ENCODE assay signal across 16 cellular contexts in genomic region chr3:78048698-78049097, GRCh38.
A peak's percentile ranks its signal among the peaks of the same experiment; 100 is the strongest.
DNase-seq lines count a peak whose midpoint lies in the region; ATAC-seq, FAIRE-seq and TF ChIP-seq lines count a peak whose summit lies in the region.
"Had no signal": no experiment of that assay in that cellular context is flagged by ENCODE, and none has a peak within 500 bp of the region (broad histone marks: within the 10 kb centered on the region; RNA-seq: fewer than 3 reads in every experiment).

No MANE protein-coding gene starts in this region.

- no peaks in the 10 kb centered on the region for H3K9me3 ChIP-seq in H1 (ENCODE audit: insufficient read depth in 2 of 2, low read depth in 1 of 2, low read length in 1 of 2)
- H3K9me3 ChIP-seq: BLaER1, uterus had no signal

- no peak overlapping the region for H2BK15ac ChIP-seq in H1 (ENCODE audit: low read length)

- H3K23me2 ChIP-seq in H1 (ENCODE audit: low read depth, low read length) = no peaks in the 10 kb centered on the region

- H4K5ac ChIP-seq in H1 (ENCODE audit: insufficient read length, low read depth, low read length) = no peak overlapping the region

- no peak overlapping the region for H4K91ac ChIP-seq in H1 (replicated peaks; ENCODE audit: insufficient read length, low read length)

- H3K27me3 ChIP-seq in H1 (replicated peaks in 1 of 4; ENCODE audit: control insufficient read depth in 3 of 4, extremely low read depth in 1 of 4, insufficient read depth in 3 of 4, low read length in 3 of 4) = no peaks in the 10 kb centered on the region
- H3K27me3 ChIP-seq: BLaER1, uterus had no signal

- CTCF ChIA-PET in H1 (lab: Charles Lee; ENCODE audit: partially characterized antibody) = interaction anchor here (0.6 kb wide), 1 partner anchor 28 kb away, joined by 3 read pairs; no protein-coding TSS in a partner anchor

- H3K4me2 ChIP-seq in H1 (ENCODE audit: insufficient read depth in 1 of 2, low read depth in 2 of 2, low read length in 2 of 2) = no peak overlapping the region
- H3K4me2 ChIP-seq: BLaER1 had no signal

- H3K36me3 ChIP-seq in H1 (ENCODE audit: control insufficient read depth in 2 of 4, insufficient read depth in 4 of 4, low read length in 3 of 4) = no peaks in the 10 kb centered on the region
- H3K36me3 ChIP-seq: BLaER1, uterus had no signal

- no peak overlapping the region for H2BK120ac ChIP-seq in H1 (replicated peaks; ENCODE audit: low read depth, low read length)

- H3K27ac ChIP-seq in H1 (ENCODE audit: low read depth, low read length) = no peak overlapping the region
- H3K27ac ChIP-seq: BLaER1, uterus had no signal

- ATAC-seq in GM21723 (IDR thresholded peaks at IDR 0.05; ENCODE audit: unreplicated experiment) = peak; percentile 71
- no peak for ATAC-seq in HG02970 (IDR thresholded peaks at IDR 0.05; ENCODE audit: low FRiP score, unreplicated experiment)

- peak; percentile 3 for DNase-seq in EL
- peak; percentile 30 for DNase-seq in NCI-H2107 treated with DMSO at 0.1 percent for 48 hours (lab: John Stamatoyannopoulos, UW; ENCODE audit: unreplicated experiment)
- no peak for DNase-seq in H1 (ENCODE audit: low read depth in 1 of 2, low spot score in 2 of 2)
- no peak for DNase-seq in NCI-H128 (lab: John Stamatoyannopoulos, UW; ENCODE audit: unreplicated experiment)
- DNase-seq in activated naive CD4-positive, alpha-beta T cell (lab: John Stamatoyannopoulos, UW) = no peak
- DNase-seq in NCI-H82 treated with DMSO at 0.1 percent for 48 hours (lab: John Stamatoyannopoulos, UW; ENCODE audit: unreplicated experiment) = no peak
- DNase-seq: activated gamma-delta T cell treated with Interleukin-2 at 50 U/mL for 16 hours; effector CD8-positive, alpha-beta T cell; NCI-H1436; NCI-H510A treated with DMSO at 0.1 percent for 48 hours; SHP77; stimulated activated naive CD4-positive, alpha-beta T cell; uterus had no signal

- TF ChIP-seq RAD21 in H1 (IDR thresholded peaks at IDR 0.05 in 1 of 2, conservative IDR thresholded peaks at IDR 0.05 in 1 of 2; ENCODE audit: low read depth in 2 of 2, low read length in 2 of 2) = no peak

- H3K56ac ChIP-seq in H1 (replicated peaks; ENCODE audit: insufficient read length, low read depth, low read length) = no peak overlapping the region

- H3K18ac ChIP-seq in H1 (ENCODE audit: extremely low read depth, low read length) = no peak overlapping the region

- H3K79me2 ChIP-seq in H1 (ENCODE audit: control insufficient read depth in 1 of 2, insufficient read depth in 2 of 2, low read length in 2 of 2) = no peaks in the 10 kb centered on the region

- 88% methylated on average over 3 of the region's 3 CpGs; no CpG with 5 or more reads in 1 of the 2 experiments for WGBS in H1 (ENCODE audit: extremely low coverage in 1 of 2, insufficient coverage in 1 of 2, insufficient read length in 1 of 2, insufficient replicate concordance in 2 of 2, low coverage in 1 of 2, low lambda C conversion rate in 2 of 2, missing lambda C conversion rate in 1 of 2), 2 experiments

- no peaks in the 10 kb centered on the region for H4K20me1 ChIP-seq in H1 (replicated peaks in 1 of 2; ENCODE audit: control insufficient read depth in 1 of 2, insufficient read depth in 2 of 2, low read length in 2 of 2)
- H4K20me1 ChIP-seq: BLaER1 had no signal

- H2AFZ ChIP-seq in H1 (ENCODE audit: low read length) = 0 out of 2 replicates have a peak overlapping the region, but pooled peaks have one; percentile 50

- H2BK5ac ChIP-seq in H1 (ENCODE audit: low read depth, low read length) = no peak overlapping the region

- H2AK5ac ChIP-seq in H1 (ENCODE audit: low read depth, low read length) = no peak overlapping the region

- POLR2A ChIA-PET in H1 (lab: Charles Lee; ENCODE audit: partially characterized antibody) = no interaction called here

- no peak for TF ChIP-seq CTCF in H1 (IDR thresholded peaks at IDR 0.05; ENCODE audit: control extremely low read depth in 1 of 3, insufficient read depth in 1 of 3, low read depth in 1 of 3, low read length in 3 of 3)

- no peak overlapping the region for H3K14ac ChIP-seq in H1 (ENCODE audit: insufficient read length)

- no peak for TF ChIP-seq POLR2A in H1 (IDR thresholded peaks at IDR 0.05; ENCODE audit: control extremely low read depth in 1 of 2, low read depth in 2 of 2, low read length in 2 of 2)

- no peak overlapping the region for H3K4ac ChIP-seq in H1 (replicated peaks; ENCODE audit: insufficient read length, low read depth, low read length)

- H3K4me1 ChIP-seq in H1 (replicated peaks in 1 of 4; ENCODE audit: control insufficient read depth in 3 of 4, insufficient read depth in 4 of 4, low read length in 3 of 4) = no peaks in the 10 kb centered on the region
- H3K4me1 ChIP-seq: BLaER1, uterus had no signal

- FAIRE-seq in H1 (lab: Jason Lieb, UNC) = no peak

- H4K8ac ChIP-seq in H1 (ENCODE audit: extremely low read depth, insufficient read depth, low read length) = no peak overlapping the region

- TF ChIP-seq EP300 in H1 (IDR thresholded peaks at IDR 0.05; ENCODE audit: borderline replicate concordance in 1 of 2, low read depth in 2 of 2, low read length in 2 of 2) = no peak

- H3K9ac ChIP-seq in H1 (replicated peaks in 1 of 4; ENCODE audit: extremely low read depth in 1 of 4, low read depth in 3 of 4, low read length in 3 of 4) = no peak overlapping the region
- H3K9ac ChIP-seq: BLaER1 had no signal

- no peaks in the 10 kb centered on the region for H3K79me1 ChIP-seq in H1 (ENCODE audit: low read depth, low read length)

- H2BK12ac ChIP-seq in H1 (ENCODE audit: low read depth, low read length) = no peak overlapping the region

- no peak overlapping the region for H2BK20ac ChIP-seq in H1 (ENCODE audit: low read length)

- no peak overlapping the region for H3K4me3 ChIP-seq in H1 (ENCODE audit: extremely low read depth in 1 of 4, insufficient read depth in 2 of 4, low read depth in 3 of 4, low read length in 4 of 4)
- H3K4me3 ChIP-seq: BLaER1, uterus had no signal

- no peak overlapping the region for H3K23ac ChIP-seq in H1 (ENCODE audit: insufficient read length)

TF ChIP-seq in H1, 55 proteins besides CTCF, POLR2A, EP300 and RAD21:
- TF ChIP-seq USF2 (IDR thresholded peaks at IDR 0.05; ENCODE audit: low read length) (no peak), SRF (IDR thresholded peaks at IDR 0.05; ENCODE audit: low read depth, low read length) (no peak), RBBP5 (IDR thresholded peaks at IDR 0.05; ENCODE audit: borderline replicate concordance, low read depth, low read length) (no peak), JUN (IDR thresholded peaks at IDR 0.05; ENCODE audit: low read depth, low read length) (no peak), POU5F1 (IDR thresholded peaks at IDR 0.05; ENCODE audit: low read depth, low read length) (no peak), ATF3 (IDR thresholded peaks at IDR 0.05; ENCODE audit: insufficient read depth, low read depth, low read length) (no peak)

Comparison
In these comparisons a context has a peak if more than half of its experiments do, and no peak if none do; other contexts are left out.
1. DNase-seq: peak in EL (single experiment) and NCI-H2107 treated with DMSO at 0.1 percent for 48 hours (single experiment); none in H1 (0 of 2), NCI-H128 (single experiment), activated naive CD4-positive, alpha-beta T cell (0 of 4) and NCI-H82 treated with DMSO at 0.1 percent for 48 hours (single experiment).